Comparison of ENCODE assay signal across 35 cellular contexts in the genomic region with DNA sequence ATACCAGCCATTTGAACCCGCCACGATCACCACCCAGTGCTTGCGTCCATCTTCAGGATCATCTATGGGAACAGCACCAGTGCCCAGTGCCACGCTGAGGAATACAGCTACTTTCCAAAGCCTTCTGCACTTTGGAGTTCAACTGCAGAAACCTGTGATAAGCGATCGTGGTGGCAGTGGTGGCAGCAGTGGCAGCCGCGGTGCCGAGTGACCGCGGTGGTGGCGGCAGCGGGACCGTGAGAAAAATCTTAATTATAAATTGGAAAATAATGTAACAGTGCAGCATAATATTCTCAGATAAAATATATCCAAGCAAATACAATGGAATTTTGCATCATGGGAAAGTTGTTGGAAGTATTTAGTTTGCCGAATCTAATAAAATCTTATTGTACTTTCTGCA.
"Had no signal": no experiment of that assay in that cellular context is flagged by ENCODE, and none has a peak within 500 bp of the region (broad histone marks: within the 10 kb centered on the region; RNA-seq: fewer than 3 reads in every experiment).

No MANE protein-coding gene starts in this region.

- H3K9me3 ChIP-seq: adrenal gland, body of pancreas, breast epithelium had no signal

- H3K36me3 ChIP-seq: adrenal gland, brain microvascular endothelial cell, breast epithelium had no signal

- H3K4me3 Mint-ChIP-seq: activated B cell treated with CpG ODN at 0.5 μM for 24 hours; activated CD4-positive, alpha-beta memory T cell treated with anti-CD3 and anti-CD28 coated beads for 36 hours; activated CD4-positive, alpha-beta T cell treated with anti-CD3 and anti-CD28 coated beads for 36 hours; activated CD4-positive, alpha-beta T cell treated with anti-CD3 and anti-CD28 coated beads, Interleukin-2, amount 10 ng/mL, durations not matched to agents 7 days and 5 days; activated CD8-positive, alpha-beta T cell treated with anti-CD3 and anti-CD28 coated beads for 36 hours; activated naive CD4-positive, alpha-beta T cell treated with anti-CD3 and anti-CD28 coated beads for 36 hours; activated naive CD8-positive, alpha-beta T cell treated with anti-CD3 and anti-CD28 coated beads for 36 hours; activated T-cell treated with anti-CD3 and anti-CD28 coated beads, Interleukin-2, amount 50 U/mL, for 4 hours; activated T-cell treated with anti-CD3 and anti-CD28 coated beads, Interleukin-2, amount 50 U/mL, for 72 hours; activated T-helper 1 cell treated with anti-CD3 and anti-CD28 coated beads, Interleukin-12 subunit alpha, Interleukin-12 subunit beta, Interleukin-2, Interleukin-4 antibody, amounts not matched to agents 30 ng/mL and 10 ng/mL and 1 ng/mL, durations not matched to agents 14 hours and 24 hours and 36 hours; activated T-helper 17 cell treated with anti-CD3 and anti-CD28 coated beads, Interleukin-2, amount 50 U/mL, for 72 hours; T-helper 2 cell treated with Interferon-gamma antibody and Interleukin-4, amounts not matched to agents 5 μg/mL and 100 μg/mL, for 36 hours had no signal

- H3K4me1 ChIP-seq: adrenal gland, body of pancreas, breast epithelium had no signal

- H3K4me1 Mint-ChIP-seq: activated B cell treated with CpG ODN at 0.5 μM for 24 hours; activated CD4-positive, alpha-beta T cell treated with anti-CD3 and anti-CD28 coated beads for 36 hours; activated CD4-positive, alpha-beta T cell treated with anti-CD3 and anti-CD28 coated beads, Interleukin-2, amount 10 ng/mL, durations not matched to agents 7 days and 5 days; activated naive CD8-positive, alpha-beta T cell treated with anti-CD3 and anti-CD28 coated beads for 36 hours; activated T-helper 17 cell treated with anti-CD3 and anti-CD28 coated beads, Interleukin-2, amount 50 U/mL, for 72 hours had no signal

- ATAC-seq: activated CD4-positive, alpha-beta T cell treated with anti-CD3 and anti-CD28 coated beads for 36 hours; activated CD8-positive, alpha-beta T cell treated with anti-CD3 and anti-CD28 coated beads for 36 hours; activated naive CD4-positive, alpha-beta T cell treated with anti-CD3 and anti-CD28 coated beads, Interleukin-2, amount 50 U/mL, for 72 hours; activated T-cell treated with anti-CD3 and anti-CD28 coated beads, Interleukin-2, amount 50 U/mL, for 4 hours; activated T-cell treated with anti-CD3 and anti-CD28 coated beads, Interleukin-2, amount 50 U/mL, for 72 hours; activated T-helper 17 cell treated with anti-CD3 and anti-CD28 coated beads, Interleukin-2, amount 50 U/mL, for 72 hours; body of pancreas had no signal

- H3K27me3 ChIP-seq: adrenal gland, body of pancreas, brain microvascular endothelial cell, breast epithelium had no signal

- H3K27me3 Mint-ChIP-seq: activated B cell treated with CpG ODN at 0.5 μM for 24 hours; activated CD4-positive, alpha-beta memory T cell treated with anti-CD3 and anti-CD28 coated beads for 36 hours; activated CD4-positive, alpha-beta T cell treated with anti-CD3 and anti-CD28 coated beads for 36 hours; activated CD4-positive, alpha-beta T cell treated with anti-CD3 and anti-CD28 coated beads, Interleukin-2, amount 10 ng/mL, durations not matched to agents 7 days and 5 days; activated CD8-positive, alpha-beta T cell treated with anti-CD3 and anti-CD28 coated beads for 36 hours; activated naive CD8-positive, alpha-beta T cell treated with anti-CD3 and anti-CD28 coated beads for 36 hours; activated T-helper 17 cell treated with anti-CD3 and anti-CD28 coated beads, Interleukin-2, amount 50 U/mL, for 72 hours had no signal

- H3K27ac ChIP-seq: adrenal gland, body of pancreas, brain microvascular endothelial cell, breast epithelium, VCaP had no signal

- H3K36me3 Mint-ChIP-seq: activated CD4-positive, alpha-beta memory T cell treated with anti-CD3 and anti-CD28 coated beads for 36 hours; activated naive CD8-positive, alpha-beta T cell treated with anti-CD3 and anti-CD28 coated beads for 36 hours had no signal

- DNase-seq: activated B cell treated with CpG ODN at 0.5 μM for 24 hours; activated CD4-positive, alpha-beta memory T cell treated with anti-CD3 and anti-CD28 coated beads for 36 hours; activated CD4-positive, alpha-beta T cell treated with anti-CD3 and anti-CD28 coated beads for 36 hours; activated CD4-positive, alpha-beta T cell treated with anti-CD3 and anti-CD28 coated beads for 48 hours; activated CD4-positive, alpha-beta T cell treated with anti-CD3 and anti-CD28 coated beads, Interleukin-2, amount 10 ng/mL, durations not matched to agents 7 days and 5 days; activated CD4-positive, alpha-beta T cell treated with anti-CD3 and anti-CD28 coated beads, Interleukin-2, amount 50 U/mL, for 4 hours; activated CD4-positive, CD25-positive, alpha-beta regulatory T cell treated with anti-CD3 and anti-CD28 coated beads, Interleukin-2, amount 50 U/mL, for 72 hours; activated CD8-positive, alpha-beta memory T cell treated with anti-CD3 and anti-CD28 coated beads, Interleukin-2, amount 50 U/mL, for 4 hours; activated CD8-positive, alpha-beta T cell treated with anti-CD3 and anti-CD28 coated beads for 36 hours; activated effector memory CD4-positive, alpha-beta T cell treated with anti-CD3 and anti-CD28 coated beads, Interleukin-2, amount 50 U/mL, for 16 hours; activated gamma-delta T cell treated with Interleukin-2 at 50 U/mL for 16 hours; activated naive CD4-positive, alpha-beta T cell; activated naive CD4-positive, alpha-beta T cell treated with anti-CD3 and anti-CD28 coated beads for 36 hours; activated naive CD4-positive, alpha-beta T cell treated with anti-CD3 and anti-CD28 coated beads, Interleukin-2, amount 50 U/mL, for 16 hours; activated naive CD8-positive, alpha-beta T cell treated with anti-CD3 and anti-CD28 coated beads for 36 hours; activated T-cell treated with anti-CD3 and anti-CD28 coated beads for 4 hours; activated T-cell treated with anti-CD3 and anti-CD28 coated beads, Interleukin-2, amount 50 U/mL, for 1 hour; activated T-cell treated with anti-CD3 and anti-CD28 coated beads, Interleukin-2, amount 50 U/mL, for 4 hours; activated T-cell treated with anti-CD3 and anti-CD28 coated beads, Interleukin-2, amount 50 U/mL, for 72 hours; adrenal gland; amniotic stem cell; body of pancreas; brain microvascular endothelial cell; central memory CD4-positive, alpha-beta T cell; T-helper 2 cell; T-helper 9 cell had no signal

- FAIRE-seq: astrocyte, colon, TTC549 had no signal

- H3K4me3 ChIP-seq: adrenal gland, body of pancreas, breast epithelium had no signal

- H3K27ac Mint-ChIP-seq: activated B cell treated with CpG ODN at 0.5 μM for 24 hours; activated CD4-positive, alpha-beta memory T cell treated with anti-CD3 and anti-CD28 coated beads for 36 hours; activated CD4-positive, alpha-beta T cell treated with anti-CD3 and anti-CD28 coated beads for 36 hours; activated CD4-positive, alpha-beta T cell treated with anti-CD3 and anti-CD28 coated beads, Interleukin-2, amount 10 ng/mL, durations not matched to agents 7 days and 5 days; activated CD8-positive, alpha-beta T cell treated with anti-CD3 and anti-CD28 coated beads for 36 hours; activated naive CD4-positive, alpha-beta T cell treated with anti-CD3 and anti-CD28 coated beads for 36 hours; activated naive CD4-positive, alpha-beta T cell treated with anti-CD3 and anti-CD28 coated beads, Interleukin-2, amount 50 U/mL, for 72 hours; activated naive CD8-positive, alpha-beta T cell treated with anti-CD3 and anti-CD28 coated beads for 36 hours; activated T-cell treated with anti-CD3 and anti-CD28 coated beads, Interleukin-2, amount 50 U/mL, for 72 hours; activated T-helper 1 cell treated with anti-CD3 and anti-CD28 coated beads, Interleukin-12 subunit alpha, Interleukin-12 subunit beta, Interleukin-2, Interleukin-4 antibody, amounts not matched to agents 30 ng/mL and 10 ng/mL and 1 ng/mL, durations not matched to agents 14 hours and 24 hours and 36 hours; activated T-helper 17 cell treated with anti-CD3 and anti-CD28 coated beads, Interleukin-2, amount 50 U/mL, for 72 hours; T-helper 2 cell treated with Interferon-gamma antibody and Interleukin-4, amounts not matched to agents 5 μg/mL and 100 μg/mL, for 36 hours had no signal
